ENCODE assay signal across 2 cellular contexts in the genomic region with DNA sequence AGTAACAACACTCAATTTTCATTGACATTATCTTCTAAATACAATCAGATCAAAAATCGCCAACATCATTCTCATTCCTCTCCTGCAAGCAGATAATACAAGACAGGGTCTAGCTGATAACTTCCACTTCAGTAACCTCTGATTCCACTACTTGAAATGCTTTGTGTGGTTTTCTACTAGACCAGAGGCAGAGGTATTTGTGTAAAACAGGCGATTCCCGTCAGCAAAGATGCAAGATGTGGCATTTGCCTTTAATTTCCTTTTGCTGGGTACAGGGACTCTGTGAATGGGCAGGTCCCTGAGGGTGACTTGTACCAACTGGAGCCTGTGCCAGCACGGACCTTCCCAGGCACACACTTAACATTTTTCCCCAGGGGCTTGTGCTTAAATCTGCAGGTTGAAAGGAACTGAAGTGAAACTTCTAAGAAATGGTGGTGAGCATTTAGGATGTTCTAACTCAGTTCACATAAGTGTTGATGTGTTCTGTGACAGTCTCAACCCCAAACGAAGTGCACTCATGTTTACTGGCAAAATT.
TF ChIP-seq lines count a peak whose summit lies in the region.

No MANE protein-coding gene starts in this region.

TF ChIP-seq in IMR-90, 13 proteins besides CTCF, POLR2A, EP300 and RAD21:
- TF ChIP-seq CHD1 (IDR thresholded peaks at IDR 0.05; ENCODE audit: low read depth, low read length): no peak
- TF ChIP-seq RCOR1 (IDR thresholded peaks at IDR 0.05; ENCODE audit: insufficient replicate concordance, low read length): no peak
- TF ChIP-seq, protein P1, sequence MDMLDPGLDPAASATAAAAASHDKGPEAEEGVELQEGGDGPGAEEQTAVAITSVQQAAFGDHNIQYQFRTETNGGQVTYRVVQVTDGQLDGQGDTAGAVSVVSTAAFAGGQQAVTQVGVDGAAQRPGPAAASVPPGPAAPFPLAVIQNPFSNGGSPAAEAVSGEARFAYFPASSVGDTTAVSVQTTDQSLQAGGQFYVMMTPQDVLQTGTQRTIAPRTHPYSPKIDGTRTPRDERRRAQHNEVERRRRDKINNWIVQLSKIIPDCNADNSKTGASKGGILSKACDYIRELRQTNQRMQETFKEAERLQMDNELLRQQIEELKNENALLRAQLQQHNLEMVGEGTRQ (IDR thresholded peaks at IDR 0.05; ENCODE audit: low read depth, low read length): no peak
- TF ChIP-seq, protein P2, sequence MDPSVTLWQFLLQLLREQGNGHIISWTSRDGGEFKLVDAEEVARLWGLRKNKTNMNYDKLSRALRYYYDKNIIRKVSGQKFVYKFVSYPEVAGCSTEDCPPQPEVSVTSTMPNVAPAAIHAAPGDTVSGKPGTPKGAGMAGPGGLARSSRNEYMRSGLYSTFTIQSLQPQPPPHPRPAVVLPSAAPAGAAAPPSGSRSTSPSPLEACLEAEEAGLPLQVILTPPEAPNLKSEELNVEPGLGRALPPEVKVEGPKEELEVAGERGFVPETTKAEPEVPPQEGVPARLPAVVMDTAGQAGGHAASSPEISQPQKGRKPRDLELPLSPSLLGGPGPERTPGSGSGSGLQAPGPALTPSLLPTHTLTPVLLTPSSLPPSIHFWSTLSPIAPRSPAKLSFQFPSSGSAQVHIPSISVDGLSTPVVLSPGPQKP (IDR thresholded peaks at IDR 0.05; ENCODE audit: borderline replicate concordance, low read depth, low read length): no peak
- no peak for TF ChIP-seq MXI1 (IDR thresholded peaks at IDR 0.05; ENCODE audit: borderline replicate concordance, low read depth, low read length)
- no peak for TF ChIP-seq RFX5 (IDR thresholded peaks at IDR 0.05; ENCODE audit: low read depth, low read length)
- TF ChIP-seq BHLHE40 (IDR thresholded peaks at IDR 0.05; ENCODE audit: low read depth, low read length): no peak
- TF ChIP-seq MAZ (IDR thresholded peaks at IDR 0.05; ENCODE audit: borderline replicate concordance, low read depth, low read length): no peak
- no peak for TF ChIP-seq FOS (IDR thresholded peaks at IDR 0.05; ENCODE audit: low read depth, low read length)
- no peak for TF ChIP-seq SMC3 (IDR thresholded peaks at IDR 0.05; ENCODE audit: low read depth, low read length)
- TF ChIP-seq CEBPB (IDR thresholded peaks at IDR 0.05; ENCODE audit: low read depth, low read length): no peak
- TF ChIP-seq MAFK (IDR thresholded peaks at IDR 0.05; ENCODE audit: low read depth, low read length): no peak
- TF ChIP-seq NFE2L2 (IDR thresholded peaks at IDR 0.05; ENCODE audit: low read depth, low read length): no peak

TF ChIP-seq in H1, 55 proteins besides CTCF, POLR2A, EP300 and RAD21:
- no peak for TF ChIP-seq CHD2 (IDR thresholded peaks at IDR 0.05; ENCODE audit: low read length)
- no peak for TF ChIP-seq KDM1A (IDR thresholded peaks at IDR 0.05; ENCODE audit: borderline replicate concordance, low read length)
- TF ChIP-seq SIX5 (IDR thresholded peaks at IDR 0.05; ENCODE audit: low read depth, low read length): no peak
- TF ChIP-seq HDAC2 (IDR thresholded peaks at IDR 0.05; ENCODE audit: borderline replicate concordance in 1 of 2, low read depth in 2 of 2, low read length in 2 of 2): no peak
- TF ChIP-seq GTF2F1 (IDR thresholded peaks at IDR 0.05; ENCODE audit: borderline replicate concordance, low read depth, low read length): no peak
- TF ChIP-seq RFX5 (IDR thresholded peaks at IDR 0.05; ENCODE audit: borderline replicate concordance, low read depth, low read length): no peak
- no peak for TF ChIP-seq SP4 (IDR thresholded peaks at IDR 0.05; ENCODE audit: low read length)
- TF ChIP-seq, protein P3, sequence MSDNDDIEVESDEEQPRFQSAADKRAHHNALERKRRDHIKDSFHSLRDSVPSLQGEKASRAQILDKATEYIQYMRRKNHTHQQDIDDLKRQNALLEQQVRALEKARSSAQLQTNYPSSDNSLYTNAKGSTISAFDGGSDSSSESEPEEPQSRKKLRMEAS (IDR thresholded peaks at IDR 0.05): no peak
- TF ChIP-seq SIRT6 (IDR thresholded peaks at IDR 0.05; ENCODE audit: low read length): no peak
- no peak for TF ChIP-seq FOSL1 (IDR thresholded peaks at IDR 0.05; ENCODE audit: insufficient read depth, low read depth, low read length)
- TF ChIP-seq, protein P4, sequence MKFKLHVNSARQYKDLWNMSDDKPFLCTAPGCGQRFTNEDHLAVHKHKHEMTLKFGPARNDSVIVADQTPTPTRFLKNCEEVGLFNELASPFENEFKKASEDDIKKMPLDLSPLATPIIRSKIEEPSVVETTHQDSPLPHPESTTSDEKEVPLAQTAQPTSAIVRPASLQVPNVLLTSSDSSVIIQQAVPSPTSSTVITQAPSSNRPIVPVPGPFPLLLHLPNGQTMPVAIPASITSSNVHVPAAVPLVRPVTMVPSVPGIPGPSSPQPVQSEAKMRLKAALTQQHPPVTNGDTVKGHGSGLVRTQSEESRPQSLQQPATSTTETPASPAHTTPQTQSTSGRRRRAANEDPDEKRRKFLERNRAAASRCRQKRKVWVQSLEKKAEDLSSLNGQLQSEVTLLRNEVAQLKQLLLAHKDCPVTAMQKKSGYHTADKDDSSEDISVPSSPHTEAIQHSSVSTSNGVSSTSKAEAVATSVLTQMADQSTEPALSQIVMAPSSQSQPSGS (IDR thresholded peaks at IDR 0.05; ENCODE audit: low read length): no peak
- no peak for TF ChIP-seq BRCA1 (IDR thresholded peaks at IDR 0.05; ENCODE audit: low read depth, low read length)
- no peak for TF ChIP-seq MAFK (IDR thresholded peaks at IDR 0.05; ENCODE audit: low read depth, low read length)
- TF ChIP-seq POU5F1 (IDR thresholded peaks at IDR 0.05; ENCODE audit: low read depth, low read length): no peak
- TF ChIP-seq BCL11A (IDR thresholded peaks at IDR 0.05; ENCODE audit: low read depth in 2 of 2, low read length in 2 of 2): no peak
- TF ChIP-seq RBBP5 (IDR thresholded peaks at IDR 0.05; ENCODE audit: borderline replicate concordance, low read depth, low read length): no peak
- TF ChIP-seq KDM4A (IDR thresholded peaks at IDR 0.05; ENCODE audit: low read depth, low read length, severe bottlenecking): no peak
- TF ChIP-seq CHD1 (IDR thresholded peaks at IDR 0.05; ENCODE audit: low read depth, low read length): no peak
- TF ChIP-seq TEAD4 (IDR thresholded peaks at IDR 0.05; ENCODE audit: low read depth, low read length): no peak
